In the genomic region with DNA sequence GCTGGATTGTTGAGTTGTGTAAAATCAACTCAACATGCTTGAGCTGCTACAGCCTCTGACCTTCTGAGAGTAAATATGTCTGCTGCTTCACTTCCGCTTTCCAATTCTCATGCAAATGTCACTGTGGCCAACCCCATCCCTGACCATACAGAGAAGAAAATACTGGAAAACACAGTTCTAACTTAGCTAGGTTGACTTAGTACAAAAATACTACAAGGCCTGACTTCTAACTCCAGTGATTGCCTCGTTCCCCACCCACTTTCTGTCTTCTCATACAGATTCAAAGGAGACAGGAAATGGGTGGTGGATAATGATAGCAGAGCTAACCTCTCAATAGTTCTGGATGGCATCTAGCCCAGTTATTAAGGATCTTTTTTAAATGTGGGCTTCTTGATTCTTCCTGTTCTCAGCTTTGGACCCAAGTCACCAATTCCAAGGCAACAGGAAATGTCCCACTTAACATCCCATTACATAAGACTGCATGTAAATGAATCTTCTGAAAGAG, we compare ENCODE assay signal across 11 cellular contexts.
DNase-seq lines count a peak whose midpoint lies in the region; ATAC-seq and FAIRE-seq lines count a peak whose summit lies in the region.
"Had no signal": no experiment of that assay in that cellular context is flagged by ENCODE, and none has a peak within 500 bp of the region (broad histone marks: within the 10 kb centered on the region; RNA-seq: fewer than 3 reads in every experiment).

No MANE protein-coding gene starts in this region.

- peaks cover 0 to 8% (median 5%) of the 10 kb centered on the region in 7 donors for H3K9me3 Mint-ChIP-seq in CD4-positive, CD25-positive, alpha-beta regulatory T cell
- peaks cover 11% of the 10 kb centered on the region for H3K9me3 Mint-ChIP-seq in T-helper 2 cell treated with Interferon-gamma antibody and Interleukin-4, amounts not matched to agents 5 μg/mL and 100 μg/mL, for 36 hours

- H3K4me1 Mint-ChIP-seq in CD4-positive, CD25-positive, alpha-beta regulatory T cell: peaks cover 12 to 37% (median 17%) of the 10 kb centered on the region in 4 donors
- peaks cover 17% of the 10 kb centered on the region for H3K4me1 Mint-ChIP-seq in T-helper 2 cell treated with Interferon-gamma antibody and Interleukin-4, amounts not matched to agents 5 μg/mL and 100 μg/mL, for 36 hours (ENCODE audit: low read depth)

- peak overlapping the region; percentile 17 for H3K4me3 ChIP-seq in CD4-positive, CD25-positive, alpha-beta regulatory T cell (ENCODE audit: low read depth, low read length)
- H3K4me3 ChIP-seq: upper lobe of right lung had no signal

- H3K4me1 ChIP-seq in CD4-positive, CD25-positive, alpha-beta regulatory T cell (ENCODE audit: control insufficient read depth, insufficient read depth, low read length, poor library complexity, severe bottlenecking): peaks cover 6% of the 10 kb centered on the region
- H3K4me1 ChIP-seq: upper lobe of right lung had no signal

- no peaks in the 10 kb centered on the region for H3K36me3 ChIP-seq in CD4-positive, CD25-positive, alpha-beta regulatory T cell (ENCODE audit: control insufficient read depth, insufficient read depth, low read length)
- H3K36me3 ChIP-seq: upper lobe of right lung had no signal

- peak overlapping the region in 1 of 4 donors; percentile 24 for H3K4me3 Mint-ChIP-seq in CD4-positive, CD25-positive, alpha-beta regulatory T cell
- no peak overlapping the region for H3K4me3 Mint-ChIP-seq in T-helper 2 cell treated with Interferon-gamma antibody and Interleukin-4, amounts not matched to agents 5 μg/mL and 100 μg/mL, for 36 hours

- peak overlapping the region; percentile 80 to 93 (median 84) for H3K27ac Mint-ChIP-seq in CD4-positive, CD25-positive, alpha-beta regulatory T cell
- peak overlapping the region; percentile 73 for H3K27ac Mint-ChIP-seq in T-helper 2 cell treated with Interferon-gamma antibody and Interleukin-4, amounts not matched to agents 5 μg/mL and 100 μg/mL, for 36 hours

- no peak for FAIRE-seq in frontal cortex (lab: Jason Lieb, UNC)
- FAIRE-seq: astrocyte had no signal

- no peaks in the 10 kb centered on the region for H3K27me3 ChIP-seq in CD4-positive, CD25-positive, alpha-beta regulatory T cell (ENCODE audit: control insufficient read depth, insufficient read depth, low read length)
- H3K27me3 ChIP-seq: upper lobe of right lung had no signal

- no peaks in the 10 kb centered on the region for H3K27me3 Mint-ChIP-seq in CD4-positive, CD25-positive, alpha-beta regulatory T cell
- H3K27me3 Mint-ChIP-seq in T-helper 2 cell treated with Interferon-gamma antibody and Interleukin-4, amounts not matched to agents 5 μg/mL and 100 μg/mL, for 36 hours (ENCODE audit: low read depth): no peaks in the 10 kb centered on the region

- no peaks in the 10 kb centered on the region for H3K9me3 ChIP-seq in CD4-positive, CD25-positive, alpha-beta regulatory T cell (ENCODE audit: control insufficient read depth in 2 of 2, low read length in 2 of 2)
- H3K9me3 ChIP-seq: upper lobe of right lung had no signal

- peak; percentile 65 to 67 for ATAC-seq in CD4-positive, CD25-positive, alpha-beta regulatory T cell (ENCODE audit: low read depth in 2 of 2)
- ATAC-seq in GM18867 (IDR thresholded peaks at IDR 0.05; ENCODE audit: unreplicated experiment) (peak; percentile 71), HG03060 (IDR thresholded peaks at IDR 0.05; ENCODE audit: low read depth, unreplicated experiment) (peak; percentile 71), HG03439 (IDR thresholded peaks at IDR 0.05; ENCODE audit: unreplicated experiment) (no peak)
- ATAC-seq: left lobe of liver, upper lobe of right lung had no signal

- DNase-seq in CD4-positive, CD25-positive, alpha-beta regulatory T cell: peak in 2 of 3 donors; percentile 12 to 86
- no peak for DNase-seq in T-helper 2 cell treated with Interferon-gamma antibody and Interleukin-4, amounts not matched to agents 5 μg/mL and 100 μg/mL, for 36 hours (ENCODE audit: low spot score)
- DNase-seq in activated gamma-delta T cell (lab: John Stamatoyannopoulos, UW) (no peak), frontal cortex (ENCODE audit: low spot score in 2 of 2) (no peak), NCI-H1417 (lab: John Stamatoyannopoulos, UW) (no peak)
- DNase-seq: upper lobe of right lung had no signal

- H3K27ac ChIP-seq in CD4-positive, CD25-positive, alpha-beta regulatory T cell (ENCODE audit: insufficient read depth, low read length, poor library complexity, severe bottlenecking): no peak overlapping the region
- H3K27ac ChIP-seq: upper lobe of right lung had no signal

- H3K36me3 Mint-ChIP-seq in CD4-positive, CD25-positive, alpha-beta regulatory T cell: no peaks in the 10 kb centered on the region
- peaks cover 7% of the 10 kb centered on the region for H3K36me3 Mint-ChIP-seq in T-helper 2 cell treated with Interferon-gamma antibody and Interleukin-4, amounts not matched to agents 5 μg/mL and 100 μg/mL, for 36 hours (ENCODE audit: low read depth)

Comparison
In these comparisons a context has a peak if more than half of its experiments do, and no peak if none do; other contexts are left out.
1. DNase-seq: peak in CD4-positive, CD25-positive, alpha-beta regulatory T cell (2 of 3); none in T-helper 2 cell treated with Interferon-gamma antibody and Interleukin-4, amounts not matched to agents 5 μg/mL and 100 μg/mL, for 36 hours (single experiment), activated gamma-delta T cell (single experiment), frontal cortex (0 of 2) and NCI-H1417 (0 of 3).